1 cellular context compared by ENCODE assay signal in genomic region chr2:54722641-54723299, GRCh38.
TF ChIP-seq lines count a peak whose summit lies in the region.

No MANE protein-coding gene starts in this region.

TF ChIP-seq in SK-N-SH, 30 proteins besides CTCF, POLR2A, EP300 and RAD21 (continued from another document):
- TF ChIP-seq REST (IDR thresholded peaks at IDR 0.05; ENCODE audit: low read depth, low read length) (no peak), FOXJ3 (CRISPR knock-in tag; IDR thresholded peaks at IDR 0.05) (no peak), ELF1 (IDR thresholded peaks at IDR 0.05) (no peak), ZBTB33 (IDR thresholded peaks at IDR 0.05; ENCODE audit: borderline replicate concordance, low read depth) (no peak), RXRA (IDR thresholded peaks at IDR 0.05; ENCODE audit: borderline replicate concordance, low read depth) (no peak), SMC3 (IDR thresholded peaks at IDR 0.05; ENCODE audit: low read depth, low read length) (no peak), POLR2AphosphoS5 (IDR thresholded peaks at IDR 0.05; ENCODE audit: low read depth, low read length) (no peak), FOSL2 (IDR thresholded peaks at IDR 0.05; ENCODE audit: borderline replicate concordance, low read depth) (no peak), GABPA (IDR thresholded peaks at IDR 0.05; ENCODE audit: low read depth) (no peak)
